ENCODE assay signal across 10 cellular contexts in the genomic region with DNA sequence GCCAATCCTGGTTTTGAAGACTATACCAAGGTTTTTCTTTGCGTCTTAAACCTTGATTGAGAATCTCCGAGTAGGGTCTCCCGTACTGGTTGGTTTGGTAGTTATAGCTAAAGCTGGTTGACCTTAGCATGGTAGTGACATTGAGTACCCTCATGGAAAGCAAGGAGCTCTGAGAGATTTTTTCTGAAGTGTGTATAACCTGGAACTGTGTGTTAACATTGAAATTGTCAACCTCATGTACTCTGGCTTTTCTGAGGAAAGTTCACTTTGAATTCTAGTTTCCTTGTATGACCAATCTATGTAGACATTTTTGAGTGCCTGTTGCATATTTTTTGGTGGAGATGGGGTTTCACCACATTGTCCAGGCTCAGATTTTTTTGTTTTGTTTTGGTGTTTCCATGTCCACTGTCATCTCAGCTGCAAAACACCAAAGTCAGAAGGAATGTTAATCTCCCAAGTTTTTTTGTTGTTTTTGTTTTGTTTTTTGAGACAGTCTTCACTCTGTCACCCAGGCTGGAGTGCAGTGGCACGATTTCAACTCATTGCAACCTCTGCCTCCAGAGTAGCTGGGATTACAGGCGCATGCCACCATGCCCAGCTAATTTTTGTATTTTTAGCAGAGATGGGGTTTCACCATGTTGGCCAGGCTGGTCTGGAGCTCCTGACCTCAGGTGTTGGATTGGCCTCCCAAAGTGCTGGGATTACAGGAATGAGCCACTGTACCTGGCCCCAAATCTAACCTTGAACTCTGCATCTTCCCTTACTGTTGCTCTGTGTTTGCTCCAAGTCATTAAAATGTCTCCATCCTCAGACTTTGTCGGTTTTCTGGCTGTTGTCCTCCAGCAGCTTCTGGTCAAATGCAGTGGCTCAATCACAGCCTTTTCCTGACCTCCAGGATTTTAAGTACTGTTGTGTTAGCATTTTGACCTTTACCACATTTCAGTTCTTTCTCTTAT. TPM values are rescaled to one million over a fixed set of nuclear protein-coding genes. Genes with fewer than 3 reads are reported as not detected.
DNase-seq lines count a peak whose midpoint lies in the region; ATAC-seq and TF ChIP-seq lines count a peak whose summit lies in the region.
"Had no signal": no experiment of that assay in that cellular context is flagged by ENCODE, and none has a peak within 500 bp of the region (broad histone marks: within the 10 kb centered on the region; RNA-seq: fewer than 3 reads in every experiment).

No MANE protein-coding gene starts in this region.

- H3K27ac ChIP-seq in left ventricle myocardium inferior (replicated peaks) (peak overlapping the region; percentile 1), heart right ventricle (peak overlapping the region in 1 of 10 donors; percentile 12), subcutaneous abdominal adipose tissue (ENCODE audit: low read depth, low read length) (peak overlapping the region; percentile 2), A673 (ENCODE audit: low read depth, low read length, poor library complexity, severe bottlenecking) (no peak overlapping the region)
- H3K27ac ChIP-seq: upper lobe of right lung had no signal

- CTCF ChIA-PET in A673 (lab: Charles Lee) = no interaction called here

- intact Hi-C loops in left ventricle myocardium inferior (cut with micrococcal nuclease) (no loop called here), heart right ventricle (cut with DNase I) (no loop called here), A673 (cut with micrococcal nuclease; ENCODE audit: unreplicated experiment) (no loop called here)

- POLR2A ChIA-PET in A673 (lab: Charles Lee; ENCODE audit: low non-redundant PET) = interaction anchor here (0.6 kb wide), 1 partner anchor 710 kb away, joined by 4 read pairs; no protein-coding TSS in a partner anchor

- H3K9me3 ChIP-seq in left ventricle myocardium inferior (replicated peaks) = no peaks in the 10 kb centered on the region
- H3K9me3 ChIP-seq in heart right ventricle = no peaks in the 10 kb centered on the region
- no peaks in the 10 kb centered on the region for H3K9me3 ChIP-seq in subcutaneous abdominal adipose tissue (ENCODE audit: control insufficient read depth in 5 of 5, low read length in 5 of 5)
- no peaks in the 10 kb centered on the region for H3K9me3 ChIP-seq in A673 (ENCODE audit: low read depth, low read length, poor library complexity, severe bottlenecking)
- H3K9me3 ChIP-seq: upper lobe of right lung had no signal

- H3K27me3 ChIP-seq in left ventricle myocardium inferior (ENCODE audit: low read depth) (no peaks in the 10 kb centered on the region), heart right ventricle (no peaks in the 10 kb centered on the region), subcutaneous abdominal adipose tissue (ENCODE audit: control insufficient read depth in 5 of 5, insufficient read depth in 4 of 5, low read length in 5 of 5) (no peaks in the 10 kb centered on the region), A673 (replicated peaks; ENCODE audit: insufficient read depth, low read depth, low read length, poor library complexity) (no peaks in the 10 kb centered on the region)
- H3K27me3 ChIP-seq: upper lobe of right lung had no signal

- DNase-seq in left ventricle myocardium inferior (no peak), heart right ventricle (no peak), RKO (ENCODE audit: low spot score) (peak; percentile 52), fibroblast of gingiva (ENCODE audit: low read depth) (peak; percentile 56), A673 (ENCODE audit: low spot score) (no peak)
- DNase-seq: left cardiac atrium, upper lobe of right lung had no signal

- 60 to 78% methylated on average over 6 of the region's 6 CpGs for WGBS in heart right ventricle, 2 donors

- H3K4me3 ChIP-seq in left ventricle myocardium inferior (no peak overlapping the region), heart right ventricle (no peak overlapping the region), subcutaneous abdominal adipose tissue (ENCODE audit: low read depth in 1 of 5, low read length in 5 of 5) (no peak overlapping the region), A673 (ENCODE audit: low read depth, low read length, poor library complexity, severe bottlenecking) (no peak overlapping the region)
- H3K4me3 ChIP-seq: upper lobe of right lung had no signal

- H3K4me1 ChIP-seq in left ventricle myocardium inferior = peaks cover 60% of the 10 kb centered on the region
- H3K4me1 ChIP-seq in heart right ventricle = peaks cover 3 to 39% (median 28%) of the 10 kb centered on the region in 9 donors
- peaks cover 5 to 45% (median 41%) of the 10 kb centered on the region in 5 donors for H3K4me1 ChIP-seq in subcutaneous abdominal adipose tissue (ENCODE audit: control insufficient read depth in 5 of 5, insufficient read depth in 5 of 5, low read length in 5 of 5)
- H3K4me1 ChIP-seq in A673 (ENCODE audit: insufficient read depth, low read length, poor library complexity, severe bottlenecking) = peaks cover 11% of the 10 kb centered on the region

- H3K36me3 ChIP-seq in left ventricle myocardium inferior (peaks cover 49% of the 10 kb centered on the region), heart right ventricle (peaks cover 0 to 62% (median 33%) of the 10 kb centered on the region in 9 donors), subcutaneous abdominal adipose tissue (ENCODE audit: control insufficient read depth in 5 of 5, insufficient read depth in 5 of 5, low read length in 5 of 5) (peaks cover 25 to 46% (median 39%) of the 10 kb centered on the region in 5 donors), A673 (ENCODE audit: insufficient read depth, low read length, poor library complexity, severe bottlenecking) (peaks cover 50% of the 10 kb centered on the region)

- H3K9ac ChIP-seq in subcutaneous abdominal adipose tissue (ENCODE audit: low read length in 5 of 5) = no peak overlapping the region

- BruUV-seq in A673 (replicated peaks; lab: Mats Ljungman, UMichigan) = no TSS peak

- TF ChIP-seq CTCF in left ventricle myocardium inferior (IDR thresholded peaks at IDR 0.05; ENCODE audit: borderline replicate concordance) = no peak
- TF ChIP-seq CTCF in heart right ventricle (IDR thresholded peaks at IDR 0.05) = no peak
- TF ChIP-seq CTCF in A673 (conservative IDR thresholded peaks at IDR 0.05; ENCODE audit: low read depth, low read length) = no peak

- ATAC-seq in heart right ventricle = no peak
- no peak for ATAC-seq in GM18498 (IDR thresholded peaks at IDR 0.05; ENCODE audit: unreplicated experiment)
- ATAC-seq in GM19452 (IDR thresholded peaks at IDR 0.05; ENCODE audit: unreplicated experiment) = no peak
- ATAC-seq: upper lobe of right lung had no signal

RNA-seq across cellular contexts. Expression of a gene that starts 4.3 kb away (rescaled TPM):
- total RNA-seq in left ventricle myocardium inferior (498 TPM), heart right ventricle (100 to 1,000 TPM; 403 to 686 (median 439) TPM), A673 (2021) (913 and 995 TPM in 2 replicates)
- 1,000 to 10,000 TPM in 1 of 2 donors, 100 to 1,000 TPM in 1; 335 to 2,223 TPM for polyA plus RNA-seq in heart right ventricle

RNA-seq across cellular contexts. Expression of a gene that starts 20.2 kb away (rescaled TPM):
- 2.7 TPM for total RNA-seq in left ventricle myocardium inferior
- 1 to 10 TPM; 1.7 to 5.5 (median 2.4) TPM for total RNA-seq in heart right ventricle
- polyA plus RNA-seq in heart right ventricle = 1 to 10 TPM; 2.3 to 8.3 TPM
- total RNA-seq in A673 (2021) = 24.4 and 25.2 TPM in 2 replicates

Comparison
In these comparisons a context has a peak if more than half of its experiments do, and no peak if none do; other contexts are left out.
1. DNase-seq: peak in RKO (single experiment) and fibroblast of gingiva (single experiment); none in left ventricle myocardium inferior (single experiment), heart right ventricle (0 of 2) and A673 (single experiment).